2 cellular contexts compared by ENCODE assay signal in the genomic region with DNA sequence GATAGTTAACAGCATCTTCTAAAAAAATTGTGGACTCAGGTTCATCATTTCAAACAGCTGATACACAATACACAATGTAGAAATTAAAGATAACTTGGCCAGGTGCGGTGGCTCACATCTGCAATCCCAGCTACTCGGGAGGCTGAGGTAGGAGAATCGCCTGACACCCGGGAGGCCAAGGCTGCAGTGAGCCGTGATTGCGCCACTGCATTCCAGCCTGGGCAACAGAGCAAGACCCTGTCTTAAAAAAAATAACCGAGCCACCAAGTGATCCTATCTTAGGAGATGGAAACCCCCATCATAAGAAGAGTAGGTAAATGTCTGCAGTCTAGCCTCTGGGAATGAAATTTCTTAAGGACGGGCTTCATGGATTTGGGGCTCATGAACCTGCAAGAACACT.
TF ChIP-seq lines count a peak whose summit lies in the region.

No MANE protein-coding gene starts in this region.

TF ChIP-seq in A549, 52 proteins besides CTCF, POLR2A, EP300 and RAD21 (continued from another document):
- TF ChIP-seq HDAC2 (IDR thresholded peaks at IDR 0.05) (no peak), NR3C1 (IDR thresholded peaks at IDR 0.05) (no peak), GATA3 (IDR thresholded peaks at IDR 0.05; ENCODE audit: borderline replicate concordance) (no peak)
- TF ChIP-seq, protein P1, sequence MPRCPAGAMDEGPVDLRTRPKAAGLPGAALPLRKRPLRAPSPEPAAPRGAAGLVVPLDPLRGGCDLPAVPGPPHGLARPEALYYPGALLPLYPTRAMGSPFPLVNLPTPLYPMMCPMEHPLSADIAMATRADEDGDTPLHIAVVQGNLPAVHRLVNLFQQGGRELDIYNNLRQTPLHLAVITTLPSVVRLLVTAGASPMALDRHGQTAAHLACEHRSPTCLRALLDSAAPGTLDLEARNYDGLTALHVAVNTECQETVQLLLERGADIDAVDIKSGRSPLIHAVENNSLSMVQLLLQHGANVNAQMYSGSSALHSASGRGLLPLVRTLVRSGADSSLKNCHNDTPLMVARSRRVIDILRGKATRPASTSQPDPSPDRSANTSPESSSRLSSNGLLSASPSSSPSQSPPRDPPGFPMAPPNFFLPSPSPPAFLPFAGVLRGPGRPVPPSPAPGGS (IDR thresholded peaks at IDR 0.05), result no peak
- TF ChIP-seq, protein P2, sequence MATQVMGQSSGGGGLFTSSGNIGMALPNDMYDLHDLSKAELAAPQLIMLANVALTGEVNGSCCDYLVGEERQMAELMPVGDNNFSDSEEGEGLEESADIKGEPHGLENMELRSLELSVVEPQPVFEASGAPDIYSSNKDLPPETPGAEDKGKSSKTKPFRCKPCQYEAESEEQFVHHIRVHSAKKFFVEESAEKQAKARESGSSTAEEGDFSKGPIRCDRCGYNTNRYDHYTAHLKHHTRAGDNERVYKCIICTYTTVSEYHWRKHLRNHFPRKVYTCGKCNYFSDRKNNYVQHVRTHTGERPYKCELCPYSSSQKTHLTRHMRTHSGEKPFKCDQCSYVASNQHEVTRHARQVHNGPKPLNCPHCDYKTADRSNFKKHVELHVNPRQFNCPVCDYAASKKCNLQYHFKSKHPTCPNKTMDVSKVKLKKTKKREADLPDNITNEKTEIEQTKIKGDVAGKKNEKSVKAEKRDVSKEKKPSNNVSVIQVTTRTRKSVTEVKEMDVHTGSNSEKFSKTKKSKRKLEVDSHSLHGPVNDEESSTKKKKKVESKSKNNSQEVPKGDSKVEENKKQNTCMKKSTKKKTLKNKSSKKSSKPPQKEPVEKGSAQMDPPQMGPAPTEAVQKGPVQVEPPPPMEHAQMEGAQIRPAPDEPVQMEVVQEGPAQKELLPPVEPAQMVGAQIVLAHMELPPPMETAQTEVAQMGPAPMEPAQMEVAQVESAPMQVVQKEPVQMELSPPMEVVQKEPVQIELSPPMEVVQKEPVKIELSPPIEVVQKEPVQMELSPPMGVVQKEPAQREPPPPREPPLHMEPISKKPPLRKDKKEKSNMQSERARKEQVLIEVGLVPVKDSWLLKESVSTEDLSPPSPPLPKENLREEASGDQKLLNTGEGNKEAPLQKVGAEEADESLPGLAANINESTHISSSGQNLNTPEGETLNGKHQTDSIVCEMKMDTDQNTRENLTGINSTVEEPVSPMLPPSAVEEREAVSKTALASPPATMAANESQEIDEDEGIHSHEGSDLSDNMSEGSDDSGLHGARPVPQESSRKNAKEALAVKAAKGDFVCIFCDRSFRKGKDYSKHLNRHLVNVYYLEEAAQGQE (IDR thresholded peaks at IDR 0.05), result no peak

TF ChIP-seq in K562, 482 proteins besides CTCF, POLR2A, EP300 and RAD21 (continued from another document):
- TF ChIP-seq, protein P3, sequence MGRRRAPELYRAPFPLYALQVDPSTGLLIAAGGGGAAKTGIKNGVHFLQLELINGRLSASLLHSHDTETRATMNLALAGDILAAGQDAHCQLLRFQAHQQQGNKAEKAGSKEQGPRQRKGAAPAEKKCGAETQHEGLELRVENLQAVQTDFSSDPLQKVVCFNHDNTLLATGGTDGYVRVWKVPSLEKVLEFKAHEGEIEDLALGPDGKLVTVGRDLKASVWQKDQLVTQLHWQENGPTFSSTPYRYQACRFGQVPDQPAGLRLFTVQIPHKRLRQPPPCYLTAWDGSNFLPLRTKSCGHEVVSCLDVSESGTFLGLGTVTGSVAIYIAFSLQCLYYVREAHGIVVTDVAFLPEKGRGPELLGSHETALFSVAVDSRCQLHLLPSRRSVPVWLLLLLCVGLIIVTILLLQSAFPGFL (CRISPR knock-in tag; IDR thresholded peaks at IDR 0.05), result no peak
- TF ChIP-seq CBX1 (IDR thresholded peaks at IDR 0.05; ENCODE audit: low read depth), result no peak
- no peak for TF ChIP-seq NR4A1 (CRISPR knock-in tag; IDR thresholded peaks at IDR 0.05)
- no peak for TF ChIP-seq NR4A1 (tag; IDR thresholded peaks at IDR 0.05)
- TF ChIP-seq POLR2AphosphoS5 (IDR thresholded peaks at IDR 0.05; ENCODE audit: control insufficient read depth, insufficient read depth, low read depth, low read length), result no peak
- no peak for TF ChIP-seq ZNF589 (CRISPR knock-in tag; IDR thresholded peaks at IDR 0.05; ENCODE audit: low read depth)
TF ChIP-seq in K562: peak in this region for 0.
